Comparison of ENCODE assay signal across 8 cellular contexts in genomic region chr10:13707156-13707881, GRCh38.
DNase-seq lines count a peak whose midpoint lies in the region; ATAC-seq and TF ChIP-seq lines count a peak whose summit lies in the region.

No MANE protein-coding gene starts in this region.

- H3K9me3 Mint-ChIP-seq in Calu3 (ENCODE audit: low read depth, unreplicated experiment): no peaks in the 10 kb centered on the region
- no peaks in the 10 kb centered on the region for H3K9me3 Mint-ChIP-seq in stimulated activated memory B cell treated with anti-CD40 and anti-IgM and Interleukin-4, amounts not matched to agents 10 μg/mL and 1 μg/mL and 100 μg/mL, for 72 hours

- peaks cover 30% of the 10 kb centered on the region for H3K36me3 Mint-ChIP-seq in Calu3 (ENCODE audit: insufficient read depth, unreplicated experiment)
- H3K36me3 Mint-ChIP-seq in T-helper 17 cell (ENCODE audit: low read depth): no peaks in the 10 kb centered on the region
- H3K36me3 Mint-ChIP-seq in stimulated activated memory B cell treated with anti-CD40 and anti-IgM and Interleukin-4, amounts not matched to agents 10 μg/mL and 1 μg/mL and 100 μg/mL, for 72 hours: no peaks in the 10 kb centered on the region

- peak overlapping the region; percentile 80 for H3K4me3 Mint-ChIP-seq in Calu3 (ENCODE audit: low read depth, unreplicated experiment)
- H3K4me3 Mint-ChIP-seq in T-helper 17 cell: peak overlapping the region; percentile 50
- peak overlapping the region; percentile 72 for H3K4me3 Mint-ChIP-seq in stimulated activated memory B cell treated with anti-CD40 and anti-IgM and Interleukin-4, amounts not matched to agents 10 μg/mL and 1 μg/mL and 100 μg/mL, for 72 hours

- peak overlapping the region; percentile 90 for H3K4me3 ChIP-seq in HFF-Myc (replicated peaks; ENCODE audit: low read depth, low read length)
- peak overlapping the region; percentile 62 to 86 (median 79) for H3K4me3 ChIP-seq in liver (ENCODE audit: low read depth in 1 of 3, low read length in 3 of 3)

- peaks cover 3 to 58% (median 36%) of the 10 kb centered on the region in 4 donors for H3K4me1 ChIP-seq in liver (ENCODE audit: control insufficient read depth in 4 of 4, insufficient read depth in 4 of 4, low read length in 3 of 4)

- H3K27me3 ChIP-seq in liver (ENCODE audit: control insufficient read depth in 4 of 4, insufficient read depth in 4 of 4, low read length in 3 of 4): no peaks in the 10 kb centered on the region

- H3K4me1 Mint-ChIP-seq in Calu3 (ENCODE audit: low read depth, unreplicated experiment): peaks cover 32% of the 10 kb centered on the region
- peaks cover 19% of the 10 kb centered on the region for H3K4me1 Mint-ChIP-seq in T-helper 17 cell
- H3K4me1 Mint-ChIP-seq in stimulated activated memory B cell treated with anti-CD40 and anti-IgM and Interleukin-4, amounts not matched to agents 10 μg/mL and 1 μg/mL and 100 μg/mL, for 72 hours: peaks cover 29% of the 10 kb centered on the region

- H3K9me3 ChIP-seq in T-helper 17 cell (ENCODE audit: control insufficient read depth, low read length, poor library complexity, severe bottlenecking): no peaks in the 10 kb centered on the region
- no peaks in the 10 kb centered on the region for H3K9me3 ChIP-seq in liver (ENCODE audit: control insufficient read depth in 4 of 4, low read length in 3 of 4)

- TF ChIP-seq CTCF in Calu3 (IDR thresholded peaks at IDR 0.05; ENCODE audit: unreplicated experiment) (no peak), HFF-Myc (IDR thresholded peaks at IDR 0.05; ENCODE audit: low read depth, low read length, missing control alignments) (no peak), liver (IDR thresholded peaks at IDR 0.05; ENCODE audit: low read depth, low read length, missing input control) (no peak)

- peak overlapping the region; percentile 37 to 63 for H3K9ac ChIP-seq in liver (ENCODE audit: low read depth in 1 of 2, low read length in 2 of 2)

- TF ChIP-seq RAD21 in liver (IDR thresholded peaks at IDR 0.05): peak in 1 of 2 donors; percentile 61

- H3K27ac ChIP-seq in liver (ENCODE audit: low read depth in 1 of 2, low read length in 2 of 2): peak overlapping the region; percentile 58 to 76

- H3K27ac Mint-ChIP-seq in Calu3 (ENCODE audit: unreplicated experiment) (peak overlapping the region; percentile 37), T-helper 17 cell (no peak overlapping the region)
- H3K27ac Mint-ChIP-seq in stimulated activated memory B cell treated with anti-CD40 and anti-IgM and Interleukin-4, amounts not matched to agents 10 μg/mL and 1 μg/mL and 100 μg/mL, for 72 hours: peak overlapping the region; percentile 48

- H3K27me3 Mint-ChIP-seq in Calu3 (ENCODE audit: unreplicated experiment) (no peaks in the 10 kb centered on the region), T-helper 17 cell (peaks cover 74% of the 10 kb centered on the region)
- H3K27me3 Mint-ChIP-seq in stimulated activated memory B cell treated with anti-CD40 and anti-IgM and Interleukin-4, amounts not matched to agents 10 μg/mL and 1 μg/mL and 100 μg/mL, for 72 hours: peaks cover 58% of the 10 kb centered on the region

- H3K36me3 ChIP-seq in liver (ENCODE audit: control insufficient read depth in 4 of 4, insufficient read depth in 3 of 4, low read depth in 1 of 4, low read length in 3 of 4): no peaks in the 10 kb centered on the region

- 4% methylated on average over 26 of the region's 26 CpGs for WGBS in liver

- ATAC-seq in T-helper 17 cell (no peak), GM18870 (IDR thresholded peaks at IDR 0.05; ENCODE audit: unreplicated experiment) (no peak)
- no peak for ATAC-seq in stimulated activated memory B cell treated with anti-CD40 and anti-IgM and Interleukin-4, amounts not matched to agents 10 μg/mL and 1 μg/mL and 100 μg/mL, for 72 hours

- intact Hi-C loops in Calu3 (cut with micrococcal nuclease; ENCODE audit: unreplicated experiment): no loop called here

- BruUV-seq in Calu3 (replicated peaks; lab: Mats Ljungman, UMichigan): no TSS peak

- DNase-seq in Calu3 (peak; percentile 47), HFF-Myc (ENCODE audit: extremely low read depth, low read depth) (peak; percentile 84), T-helper 17 cell (no peak), ecto neural progenitor cell (ENCODE audit: low spot score) (peak; percentile 81), OCI-M2 (lab: John Stamatoyannopoulos, UW; ENCODE audit: unreplicated experiment) (no peak)

- CTCF ChIA-PET in Calu3 (lab: Charles Lee): interaction anchor here (0.5 to 2.0 kb wide), 5 partner anchors 11 to 401 kb away, joined by 3 to 6 read pairs (median 4); no protein-coding TSS in a partner anchor

TF ChIP-seq in liver, 16 proteins besides CTCF, POLR2A, EP300 and RAD21:
- TF ChIP-seq EGR1 (IDR thresholded peaks at IDR 0.05; ENCODE audit: low read depth in 2 of 2) (no peak), MAX (IDR thresholded peaks at IDR 0.05) (peak; percentile 83), REST (IDR thresholded peaks at IDR 0.05) (peak; percentile 99), SP1 (IDR thresholded peaks at IDR 0.05) (peak; percentile 19), HNF4G (IDR thresholded peaks at IDR 0.05) (no peak), FOXA2 (IDR thresholded peaks at IDR 0.05) (no peak), NR2F2 (IDR thresholded peaks at IDR 0.05) (peak; percentile 89), TAF1 (conservative IDR thresholded peaks at IDR 0.05) (peak; percentile 61), HNF4A (conservative IDR thresholded peaks at IDR 0.05) (peak; percentile 5 to 8), RXRA (IDR thresholded peaks at IDR 0.05) (peak; percentile 62 to 77), YY1 (IDR thresholded peaks at IDR 0.05) (peak; percentile 72), ZBTB33 (IDR thresholded peaks at IDR 0.05) (no peak), ATF3 (IDR thresholded peaks at IDR 0.05) (no peak), FOXA1 (IDR thresholded peaks at IDR 0.05) (no peak), JUND (IDR thresholded peaks at IDR 0.05) (no peak), GABPA (IDR thresholded peaks at IDR 0.05 in 1 of 2, conservative IDR thresholded peaks at IDR 0.05 in 1 of 2) (no peak)

Comparison
In these comparisons a context has a peak if more than half of its experiments do, and no peak if none do; other contexts are left out.
1. DNase-seq: peak in Calu3 (single experiment), HFF-Myc (single experiment) and ecto neural progenitor cell (single experiment); none in T-helper 17 cell (0 of 3) and OCI-M2 (single experiment).
2. Peak in every context shown above with its lines, with median percentiles within 50 percentile points of each other: H3K4me3 Mint-ChIP-seq.